ENCODE assay signal across 8 cellular contexts in the genomic region with DNA sequence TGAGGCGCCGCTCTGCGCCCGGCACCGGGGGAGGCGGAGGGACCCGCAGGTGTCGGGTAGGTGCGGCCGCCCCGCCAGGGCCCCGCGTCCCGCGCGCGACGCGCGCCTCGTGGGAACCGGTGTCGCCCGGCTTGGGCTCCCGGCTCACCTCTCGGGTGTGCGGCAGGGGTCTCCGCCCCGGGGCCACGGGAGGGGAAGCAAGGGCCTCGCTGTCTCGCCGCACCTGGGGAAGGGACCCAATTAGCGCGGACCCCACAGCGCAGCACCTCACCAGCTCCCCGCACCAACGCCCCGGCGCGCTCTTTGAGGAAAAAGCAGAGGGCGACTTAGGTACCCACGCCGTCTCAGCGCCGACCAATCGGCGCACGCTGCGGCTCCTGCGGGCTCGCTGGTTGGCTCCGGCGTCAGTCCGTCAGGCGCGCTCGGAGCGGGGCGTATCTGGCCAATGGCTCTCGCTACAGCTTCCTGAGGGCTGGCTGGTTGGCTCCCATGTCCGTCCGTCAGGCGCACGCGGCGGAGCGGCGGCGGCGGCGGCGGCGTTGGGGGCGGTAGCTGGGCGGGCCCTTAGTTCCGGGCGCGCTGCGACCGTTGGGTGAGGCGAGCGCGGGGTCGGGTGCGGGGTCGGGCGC. TPM values are rescaled to one million over a fixed set of nuclear protein-coding genes. Genes with fewer than 3 reads are reported as not detected.
DNase-seq lines count a peak whose midpoint lies in the region; ATAC-seq and TF ChIP-seq lines count a peak whose summit lies in the region.

A gene with protein sequence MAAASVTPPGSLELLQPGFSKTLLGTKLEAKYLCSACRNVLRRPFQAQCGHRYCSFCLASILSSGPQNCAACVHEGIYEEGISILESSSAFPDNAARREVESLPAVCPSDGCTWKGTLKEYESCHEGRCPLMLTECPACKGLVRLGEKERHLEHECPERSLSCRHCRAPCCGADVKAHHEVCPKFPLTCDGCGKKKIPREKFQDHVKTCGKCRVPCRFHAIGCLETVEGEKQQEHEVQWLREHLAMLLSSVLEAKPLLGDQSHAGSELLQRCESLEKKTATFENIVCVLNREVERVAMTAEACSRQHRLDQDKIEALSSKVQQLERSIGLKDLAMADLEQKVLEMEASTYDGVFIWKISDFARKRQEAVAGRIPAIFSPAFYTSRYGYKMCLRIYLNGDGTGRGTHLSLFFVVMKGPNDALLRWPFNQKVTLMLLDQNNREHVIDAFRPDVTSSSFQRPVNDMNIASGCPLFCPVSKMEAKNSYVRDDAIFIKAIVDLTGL (plus strand): TSS at position 567 of the 629 bp plus-strand sequence. CDS start 12,225 bp downstream, outside the sequence.

- DNase-seq in NCI-H1694 treated with DMSO at 0.1 percent for 48 hours (lab: John Stamatoyannopoulos, UW) (peak; percentile 90), amygdala (lab: John Stamatoyannopoulos, UW) (peak; percentile 64 to 99 (median 95)), left ventricle myocardium superior (peak; percentile 99), prostate gland (ENCODE audit: low spot score) (peak; percentile 98)

- no peaks in the 10 kb centered on the region for H3K27me3 ChIP-seq in prostate gland (replicated peaks; ENCODE audit: insufficient read depth)

- peak; percentile 87 for ATAC-seq in GM18498 (IDR thresholded peaks at IDR 0.05; ENCODE audit: unreplicated experiment)
- ATAC-seq in HG02885 (IDR thresholded peaks at IDR 0.05; ENCODE audit: poor library complexity, unreplicated experiment), result peak; percentile 87
- peak; percentile 98 for ATAC-seq in left ventricle myocardium superior

- intact Hi-C loops in left ventricle myocardium superior (cut with micrococcal nuclease), result no loop called here
- intact Hi-C loops in prostate gland (cut with DNase I), result no loop called here

- H3K9me3 Mint-ChIP-seq in T-helper 1 cell treated with Interleukin-12 subunit alpha and Interleukin-12 subunit beta and Interleukin-4 antibody, amounts not matched to agents 30 μg/mL and 1 μg/mL, for 36 hours, result no peaks in the 10 kb centered on the region

- peak in 1 of 4 experiments; percentile 40 for TF ChIP-seq CTCF in prostate gland (IDR thresholded peaks at IDR 0.05)

- TF ChIP-seq POLR2A in prostate gland (IDR thresholded peaks at IDR 0.05), result peak; percentile 77

- peaks cover 2% of the 10 kb centered on the region for H3K4me1 ChIP-seq in prostate gland (replicated peaks)
- no peaks in the 10 kb centered on the region for H3K4me1 ChIP-seq in urinary bladder (ENCODE audit: insufficient read depth)

- H3K4me3 Mint-ChIP-seq in T-helper 1 cell treated with Interleukin-12 subunit alpha and Interleukin-12 subunit beta and Interleukin-4 antibody, amounts not matched to agents 30 μg/mL and 1 μg/mL, for 36 hours, result peak within 1 kb of the TSS; percentile 98

- H3K27ac Mint-ChIP-seq in T-helper 1 cell treated with Interleukin-12 subunit alpha and Interleukin-12 subunit beta and Interleukin-4 antibody, amounts not matched to agents 30 μg/mL and 1 μg/mL, for 36 hours, result peak within 1 kb of the TSS; percentile 91

- H3K4me3 ChIP-seq in prostate gland (peak within 1 kb of the TSS; percentile 93 to 99), urinary bladder (ENCODE audit: low read depth, low read length) (peak within 1 kb of the TSS; percentile 98)

- H3K36me3 ChIP-seq in prostate gland (no peaks in the 10 kb centered on the region), urinary bladder (ENCODE audit: insufficient read depth) (no peaks in the 10 kb centered on the region)

- WGBS in prostate gland, result 2% methylated on average over 76 of the region's 88 CpGs
- WGBS in urinary bladder, result under 1% methylated on average over 88 of the region's 88 CpGs

- H3K36me3 Mint-ChIP-seq in T-helper 1 cell treated with Interleukin-12 subunit alpha and Interleukin-12 subunit beta and Interleukin-4 antibody, amounts not matched to agents 30 μg/mL and 1 μg/mL, for 36 hours (ENCODE audit: low read depth), result peaks cover 13% of the 10 kb centered on the region

- no peaks in the 10 kb centered on the region for H3K27me3 Mint-ChIP-seq in T-helper 1 cell treated with Interleukin-12 subunit alpha and Interleukin-12 subunit beta and Interleukin-4 antibody, amounts not matched to agents 30 μg/mL and 1 μg/mL, for 36 hours (ENCODE audit: low read depth)

- peak within 1 kb of the TSS; percentile 72 to 80 for H3K27ac ChIP-seq in prostate gland
- H3K27ac ChIP-seq in urinary bladder (ENCODE audit: low read depth), result peak within 1 kb of the TSS; percentile 18

- no peaks in the 10 kb centered on the region for H3K9me3 ChIP-seq in prostate gland

- peaks cover 37% of the 10 kb centered on the region for H3K4me1 Mint-ChIP-seq in T-helper 1 cell treated with Interleukin-12 subunit alpha and Interleukin-12 subunit beta and Interleukin-4 antibody, amounts not matched to agents 30 μg/mL and 1 μg/mL, for 36 hours (ENCODE audit: low read depth)

RNA-seq across cellular contexts. Expression of the gene that starts here (rescaled TPM):
- total RNA-seq in left ventricle myocardium superior, result 11.4 TPM
- 10 to 100 TPM; 23.6 to 24.2 TPM for total RNA-seq in prostate gland
- 7.9 TPM for total RNA-seq in urinary bladder
- polyA plus RNA-seq in urinary bladder, result 13.1 TPM

Comparison
In these comparisons a context has a peak if more than half of its experiments do, and no peak if none do; other contexts are left out.
1. Peak in every context shown above with its lines: DNase-seq, ATAC-seq, H3K4me3 ChIP-seq and H3K27ac ChIP-seq.